8 cellular contexts compared by ENCODE assay signal in the genomic region with DNA sequence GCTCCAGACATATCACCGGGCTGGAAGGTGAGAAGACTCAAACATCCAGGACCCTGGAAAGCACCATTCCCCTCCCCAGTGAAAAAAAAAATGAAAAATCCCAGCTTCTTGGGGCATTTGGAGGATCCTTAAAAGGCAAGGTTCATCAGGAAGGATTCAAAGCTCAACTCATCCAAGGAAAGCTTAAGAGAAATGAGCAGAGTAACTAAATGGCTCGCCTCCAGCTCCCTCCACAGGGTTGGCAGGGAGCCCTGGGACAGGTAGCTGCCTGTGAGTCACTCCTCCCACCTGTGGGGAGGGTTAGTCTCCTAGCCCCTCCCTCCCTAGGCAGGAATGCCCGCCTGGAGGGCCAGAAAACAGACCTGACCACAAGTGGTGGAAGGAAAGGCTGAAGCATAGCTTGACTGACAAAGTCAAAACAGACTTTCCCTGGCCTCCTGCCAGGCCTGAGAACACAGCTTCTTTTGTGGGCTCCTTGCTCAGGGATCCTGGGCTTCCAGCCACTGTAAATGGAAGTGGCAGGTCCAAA. TPM values are rescaled to one million over a fixed set of nuclear protein-coding genes. Genes with fewer than 3 reads are reported as not detected.
DNase-seq lines count a peak whose midpoint lies in the region; ATAC-seq and TF ChIP-seq lines count a peak whose summit lies in the region.

No MANE protein-coding gene starts in this region.

- H3K27ac ChIP-seq in 22Rv1: peak overlapping the region; percentile 85
- H3K27ac ChIP-seq in PC-9: peak overlapping the region; percentile 98

- TF ChIP-seq CTCF in 22Rv1 (IDR thresholded peaks at IDR 0.05) (no peak), PC-9 (conservative IDR thresholded peaks at IDR 0.05) (no peak), kidney epithelial cell (IDR thresholded peaks at IDR 0.05; ENCODE audit: insufficient read depth, low read length, poor library complexity, severe bottlenecking) (no peak)

- H3K36me3 ChIP-seq in PC-9 (ENCODE audit: low read depth) (peaks cover 1% of the 10 kb centered on the region; the same call in 1 of the 2 replicates), kidney epithelial cell (ENCODE audit: control insufficient read depth, insufficient read depth, low read length) (no peaks in the 10 kb centered on the region)

- H3K9me2 ChIP-seq in PC-9 (ENCODE audit: insufficient read depth): no peaks in the 10 kb centered on the region

- no peak overlapping the region for H2AFZ ChIP-seq in PC-9

- intact Hi-C loops in PC-9 (cut with micrococcal nuclease; ENCODE audit: unreplicated experiment): loop anchor here (1.0 to 10.0 kb wide), 8 partner anchors 22 to 944 kb away; partner anchors contain the start of genes C1orf74 and G0S2

- H3K4me1 ChIP-seq in PC-9 (replicated peaks; ENCODE audit: insufficient read depth): peaks cover 97% of the 10 kb centered on the region

- no peaks in the 10 kb centered on the region for H3K9me3 ChIP-seq in PC-9 (ENCODE audit: insufficient read depth, low read depth)

- H3K27me3 ChIP-seq in PC-9 (ENCODE audit: insufficient read depth, low read depth) (no peaks in the 10 kb centered on the region), kidney epithelial cell (ENCODE audit: control insufficient read depth, insufficient read depth, low read length) (no peaks in the 10 kb centered on the region)

- DNase-seq in PC-9 (peak; percentile 97 to 98), anterior cingulate cortex (lab: John Stamatoyannopoulos, UW) (peak in 57 of 58 donors; percentile 11 to 99 (median 73)), kidney epithelial cell (ENCODE audit: low read depth) (peak; percentile 85), AG08395 (ENCODE audit: low spot score) (no peak)
- DNase-seq in stimulated activated CD4-positive, alpha-beta T cell treated with anti-CD3 and anti-CD28 coated beads, Interleukin-4, amount 100 ng/mL, for 48 hours (ENCODE audit: low read depth in 2 of 2): peak; percentile 54 to 61

- H3K79me2 ChIP-seq in PC-9 (ENCODE audit: low read depth): peaks cover 31% of the 10 kb centered on the region

- peak; percentile 42 for ATAC-seq in GM21447 (IDR thresholded peaks at IDR 0.05; ENCODE audit: unreplicated experiment)
- ATAC-seq in GM21737 (IDR thresholded peaks at IDR 0.05; ENCODE audit: unreplicated experiment): no peak

- peaks cover 62% of the 10 kb centered on the region for H3F3A ChIP-seq in PC-9 (ENCODE audit: insufficient read depth, low read depth)

- CTCF ChIA-PET in PC-9 (lab: Charles Lee): interaction anchor here (0.6 to 1.2 kb wide), 4 partner anchors 9 to 708 kb away, joined by 3 to 6 read pairs (median 4); no protein-coding TSS in a partner anchor

- POLR2A ChIA-PET in PC-9 (lab: Charles Lee; ENCODE audit: unreplicated experiment): interaction anchor here (0.5 to 1.9 kb wide), 17 partner anchors 9 to 1987 kb away, joined by 3 to 24 read pairs (median 4); partner anchors contain the start of genes C1orf74 and IRF6

- H3K4me2 ChIP-seq in PC-9: peak overlapping the region; percentile 95

- TSS peak; percentile 63 for BruUV-seq in PC-9 (replicated peaks; lab: Mats Ljungman, UMichigan)

- peak overlapping the region; percentile 76 for H3K4me3 ChIP-seq in PC-9
- H3K4me3 ChIP-seq in kidney epithelial cell (ENCODE audit: low read depth, low read length): no peak overlapping the region

- no peaks in the 10 kb centered on the region for H4K20me1 ChIP-seq in PC-9 (ENCODE audit: insufficient read depth)

RNA-seq across cellular contexts. Expression of gene LAMB3, which starts 0.7 kb away (rescaled TPM):
- total RNA-seq in PC-9 (2021) (90.0 and 142 TPM in 2 replicates), kidney epithelial cell (343 and 348 TPM in 2 replicates)

RNA-seq across cellular contexts. Expression of gene G0S2, which starts 22.3 kb away (rescaled TPM):
- total RNA-seq in PC-9 (2021): 2.4 and 4.9 TPM in 2 replicates
- 112 and 164 TPM in 2 replicates for total RNA-seq in kidney epithelial cell

RNA-seq across cellular contexts. Expression of gene HSD11B1, which starts 51.7 kb away (rescaled TPM):
- total RNA-seq in PC-9 (2021) (not detected in 2 replicates), kidney epithelial cell (2.0 and 2.1 TPM in 2 replicates)

Comparison
In these comparisons a context has a peak if more than half of its experiments do, and no peak if none do; other contexts are left out.
1. RNA of gene G0S2, which starts 22.3 kb away (total RNA-seq): 112 to 164 TPM in kidney epithelial cell; 2.4 to 4.9 TPM in PC-9; every median in the first group is over 10 times any median in the second.